ENCODE assay signal across 24 cellular contexts in the genomic region with DNA sequence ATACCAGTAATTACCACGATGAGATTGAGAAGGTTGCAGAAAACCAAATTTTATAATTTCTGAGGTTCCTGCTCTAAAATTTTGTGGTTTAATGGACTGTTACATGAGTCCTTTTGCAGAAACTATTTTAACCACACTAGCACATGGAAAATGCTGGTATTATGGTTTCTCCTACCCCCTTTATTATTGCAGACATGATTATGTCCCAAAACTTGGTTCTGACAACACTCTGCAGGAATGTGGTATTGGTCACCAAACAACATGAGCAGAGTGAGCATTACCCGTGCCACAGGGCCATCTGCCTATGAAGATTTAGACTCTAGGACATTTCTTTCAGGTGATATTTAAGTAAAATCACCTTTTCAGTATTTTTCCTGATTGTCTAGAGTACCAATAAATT. TPM values are rescaled to one million over a fixed set of nuclear protein-coding genes. Genes with fewer than 3 reads are reported as not detected.
DNase-seq lines count a peak whose midpoint lies in the region; ATAC-seq and TF ChIP-seq lines count a peak whose summit lies in the region.
"Had no signal": no experiment of that assay in that cellular context is flagged by ENCODE, and none has a peak within 500 bp of the region (broad histone marks: within the 10 kb centered on the region; RNA-seq: fewer than 3 reads in every experiment).

No MANE protein-coding gene starts in this region.

- intact Hi-C loops in PC-3 (cut with micrococcal nuclease) (no loop called here), A673 (cut with micrococcal nuclease; ENCODE audit: unreplicated experiment) (no loop called here), esophagus muscularis mucosa (cut with DNase I) (no loop called here)

- H3K4me2 ChIP-seq in GM23248 (ENCODE audit: unreplicated experiment) (peak overlapping the region; percentile 38), PC-3 (ENCODE audit: low read length) (no peak overlapping the region)
- H3K4me2 ChIP-seq: neural progenitor cell had no signal

- no peak for TF ChIP-seq POLR2A in esophagus muscularis mucosa (IDR thresholded peaks at IDR 0.05; ENCODE audit: low read depth)

- TF ChIP-seq EP300 in esophagus muscularis mucosa (IDR thresholded peaks at IDR 0.05): no peak

- no peak for ATAC-seq in PC-3
- ATAC-seq: K562; stimulated activated naive B cell treated with anti-CD40 and anti-IgM and Interleukin-4, amounts not matched to agents 10 μg/mL and 1 μg/mL and 100 μg/mL, for 72 hours had no signal

- POLR2A ChIA-PET in PC-3 (lab: Charles Lee; ENCODE audit: unreplicated experiment): no interaction called here
- POLR2A ChIA-PET in A673 (lab: Charles Lee; ENCODE audit: low non-redundant PET): no interaction called here

- H3K9me2 ChIP-seq in GM23248 (ENCODE audit: insufficient read depth) (no peaks in the 10 kb centered on the region), PC-3 (replicated peaks; ENCODE audit: low read length) (no peaks in the 10 kb centered on the region)

- no peak overlapping the region for H3K9ac ChIP-seq in GM23248
- no peak overlapping the region for H3K9ac ChIP-seq in PC-3 (ENCODE audit: low read length)
- H3K9ac ChIP-seq: neural progenitor cell had no signal

- DNase-seq in GM23248 (peak; percentile 82), PC-3 (peak; percentile 12), fibroblast of pulmonary artery (ENCODE audit: low read depth) (peak; percentile 16), stromal cell of bone marrow (ENCODE audit: low read depth) (peak; percentile 79), A673 (ENCODE audit: low spot score) (no peak), esophagus muscularis mucosa (ENCODE audit: extremely low spot score) (no peak), C1 segment of cervical spinal cord (lab: John Stamatoyannopoulos, UW) (no peak)
- DNase-seq: activated CD4-positive, alpha-beta T cell treated with anti-CD3 and anti-CD28 coated beads for 48 hours; activated naive CD4-positive, alpha-beta T cell treated with anti-CD3 and anti-CD28 coated beads for 36 hours; activated T-cell treated with anti-CD3 and anti-CD28 coated beads for 4 hours; esophagus squamous epithelium; hypothalamus; NCI-H1105; NCI-H2171; NCI-H69; Peyer's patch; retina; stimulated activated CD4-positive, alpha-beta T cell treated with anti-CD3 and anti-CD28 coated beads, Interleukin-15, amount 100 ng/mL, for 24 hours; stimulated activated naive B cell treated with anti-CD40 and anti-IgM and Interleukin-4, amounts not matched to agents 10 μg/mL and 1 μg/mL and 100 μg/mL, for 72 hours; tibial artery had no signal

- no peak for TF ChIP-seq CTCF in PC-3 (conservative IDR thresholded peaks at IDR 0.05; ENCODE audit: low read depth, low read length)
- TF ChIP-seq CTCF in fibroblast of pulmonary artery (IDR thresholded peaks at IDR 0.05; ENCODE audit: low read length, missing control alignments): no peak
- TF ChIP-seq CTCF in A673 (conservative IDR thresholded peaks at IDR 0.05; ENCODE audit: low read depth, low read length): no peak
- no peak for TF ChIP-seq CTCF in esophagus muscularis mucosa (IDR thresholded peaks at IDR 0.05)

- H3K27me3 ChIP-seq in GM23248 (replicated peaks; ENCODE audit: insufficient read depth) (no peaks in the 10 kb centered on the region), PC-3 (ENCODE audit: low read length) (no peaks in the 10 kb centered on the region), A673 (replicated peaks; ENCODE audit: insufficient read depth, low read depth, low read length, poor library complexity) (no peaks in the 10 kb centered on the region), esophagus muscularis mucosa (no peaks in the 10 kb centered on the region)
- H3K27me3 ChIP-seq: esophagus squamous epithelium, neural progenitor cell, Peyer's patch, tibial artery had no signal

- H3K4me1 ChIP-seq in GM23248 (ENCODE audit: insufficient read depth): peaks cover 9% of the 10 kb centered on the region
- no peaks in the 10 kb centered on the region for H3K4me1 ChIP-seq in PC-3 (ENCODE audit: insufficient read depth, low read length)
- peaks cover 12% of the 10 kb centered on the region for H3K4me1 ChIP-seq in A673 (ENCODE audit: insufficient read depth, low read length, poor library complexity, severe bottlenecking)
- H3K4me1 ChIP-seq in esophagus muscularis mucosa: peaks cover 0 to 26% (median 24%) of the 10 kb centered on the region in 4 donors

- no peaks in the 10 kb centered on the region for H3K36me3 ChIP-seq in GM23248 (ENCODE audit: low read depth)
- H3K36me3 ChIP-seq in PC-3 (ENCODE audit: low read depth, low read length): no peaks in the 10 kb centered on the region
- H3K36me3 ChIP-seq in A673 (ENCODE audit: insufficient read depth, low read length, poor library complexity, severe bottlenecking): no peaks in the 10 kb centered on the region
- H3K36me3 ChIP-seq in esophagus muscularis mucosa: no peaks in the 10 kb centered on the region
- H3K36me3 ChIP-seq: esophagus squamous epithelium, neural progenitor cell, Peyer's patch, tibial artery had no signal

- H4K20me1 ChIP-seq in GM23248 (ENCODE audit: insufficient read depth): no peaks in the 10 kb centered on the region
- H4K20me1 ChIP-seq in PC-3 (ENCODE audit: low read length): no peaks in the 10 kb centered on the region

- 20 to 23% methylated on average over 2 of the region's 2 CpGs for WGBS in GM23248 (ENCODE audit: low coverage in 1 of 2, low lambda C conversion rate in 2 of 2, missing lambda C conversion rate in 2 of 2), 2 experiments
- 77% methylated on average over 2 of the region's 2 CpGs for WGBS in esophagus muscularis mucosa

- in situ Hi-C loops in GM23248 (cut with MboI): no loop called here

- H3K9me3 ChIP-seq in GM23248 (ENCODE audit: low read depth) (no peaks in the 10 kb centered on the region), PC-3 (ENCODE audit: low read length) (no peaks in the 10 kb centered on the region), A673 (ENCODE audit: low read depth, low read length, poor library complexity, severe bottlenecking) (no peaks in the 10 kb centered on the region), esophagus muscularis mucosa (no peaks in the 10 kb centered on the region)
- H3K9me3 ChIP-seq: esophagus squamous epithelium, Peyer's patch had no signal

- H3F3A ChIP-seq in GM23248 (ENCODE audit: insufficient read depth) (peaks cover 4% of the 10 kb centered on the region; the same call in 1 of the 2 replicates), PC-3 (ENCODE audit: low read length, unreplicated experiment) (no peaks in the 10 kb centered on the region)

- H2AFZ ChIP-seq in GM23248 (0 out of 2 replicates have a peak overlapping the region, but pooled peaks have one; percentile 22), PC-3 (ENCODE audit: low read length) (no peak overlapping the region)
- H2AFZ ChIP-seq: neural progenitor cell had no signal

- H3K27ac ChIP-seq in GM23248: no peak overlapping the region; the same call in 1 of the 2 replicates
- H3K27ac ChIP-seq in PC-3 (ENCODE audit: low read length): no peak overlapping the region
- H3K27ac ChIP-seq in A673 (ENCODE audit: low read depth, low read length, poor library complexity, severe bottlenecking): no peak overlapping the region
- no peak overlapping the region for H3K27ac ChIP-seq in esophagus muscularis mucosa (replicated peaks in 1 of 4)
- H3K27ac ChIP-seq: esophagus squamous epithelium, neural progenitor cell, Peyer's patch had no signal

- H3K4me3 ChIP-seq in GM23248 (peak overlapping the region; percentile 2; the same call in 1 of the 2 replicates), PC-3 (ENCODE audit: low read length) (no peak overlapping the region), fibroblast of pulmonary artery (replicated peaks; ENCODE audit: low read depth, low read length) (no peak overlapping the region), A673 (ENCODE audit: low read depth, low read length, poor library complexity, severe bottlenecking) (no peak overlapping the region), esophagus muscularis mucosa (no peak overlapping the region)
- H3K4me3 ChIP-seq: esophagus squamous epithelium, K562, neural progenitor cell, Peyer's patch, tibial artery had no signal

- BruUV-seq in PC-3 (replicated peaks; lab: Mats Ljungman, UMichigan): no TSS peak
- BruUV-seq in A673 (replicated peaks; lab: Mats Ljungman, UMichigan): no TSS peak

- H3K79me2 ChIP-seq in GM23248 (ENCODE audit: insufficient read depth) (no peaks in the 10 kb centered on the region), PC-3 (ENCODE audit: low read length) (no peaks in the 10 kb centered on the region)

- CTCF ChIA-PET in PC-3 (lab: Charles Lee): no interaction called here
- CTCF ChIA-PET in A673 (lab: Charles Lee): no interaction called here

RNA-seq across cellular contexts. Expression of gene ECM2, which starts 2.8 kb away (rescaled TPM):
- total RNA-seq in GM23248 (2014; rRNA removed; shearing (Covaris generic)): 4.5 and 5.4 TPM in 2 replicates
- 2.4 and 2.8 TPM in 2 replicates for polyA plus RNA-seq in GM23248 (2016; fragmentation: Nextera tagmentation; extraction: Ambion mirVana)
- total RNA-seq in PC-3 (2014; rRNA removed) (0.29 TPM in 1 of 2 replicates, not detected in the other), A673 (2021) (0.22 and 0.24 TPM in 2 replicates), esophagus muscularis mucosa (10 to 100 TPM in 2 of 4 donors, 1 to 10 TPM in 2; 8.1 to 11.7 (median 9.8) TPM)
- total RNA-seq: activated naive CD4-positive, alpha-beta T cell treated with anti-CD3 and anti-CD28 coated beads for 36 hours; dermis microvascular lymphatic vessel endothelial cell; K562; kidney epithelial cell had no signal

RNA-seq across cellular contexts. Expression of gene ASPN, which starts 56.2 kb away (rescaled TPM):
- total RNA-seq in GM23248 (2014; rRNA removed; shearing (Covaris generic)): 5.7 and 6.3 TPM in 2 replicates
- polyA plus RNA-seq in GM23248 (2016; fragmentation: Nextera tagmentation; extraction: Ambion mirVana): 5.1 and 5.3 TPM in 2 replicates
- total RNA-seq in PC-3 (2014; rRNA removed) (not detected in 2 replicates), A673 (2021) (0.15 and 0.26 TPM in 2 replicates), esophagus muscularis mucosa (10 to 100 TPM in 3 of 4 donors, 1 to 10 TPM in 1; 9.1 to 21.6 (median 14.5) TPM)
- total RNA-seq: activated naive CD4-positive, alpha-beta T cell treated with anti-CD3 and anti-CD28 coated beads for 36 hours; dermis microvascular lymphatic vessel endothelial cell; K562; kidney epithelial cell had no signal

Comparison
In these comparisons a context has a peak if more than half of its experiments do, and no peak if none do; other contexts are left out.
1. DNase-seq: peak in GM23248 (single experiment), PC-3 (single experiment), fibroblast of pulmonary artery (single experiment) and stromal cell of bone marrow (single experiment); none in A673 (single experiment), esophagus muscularis mucosa (single experiment) and C1 segment of cervical spinal cord (0 of 14).